In genomic region chr11:101863361-101863760, GRCh38 we compare ENCODE assay signal across 15 cellular contexts. TPM values are rescaled to one million over a fixed set of nuclear protein-coding genes. Genes with fewer than 3 reads are reported as not detected.
DNase-seq lines count a peak whose midpoint lies in the region; ATAC-seq and TF ChIP-seq lines count a peak whose summit lies in the region.
"Had no signal": no experiment of that assay in that cellular context is flagged by ENCODE, and none has a peak within 500 bp of the region (broad histone marks: within the 10 kb centered on the region; RNA-seq: fewer than 3 reads in every experiment).

No MANE protein-coding gene starts in this region.

- peaks cover 44% of the 10 kb centered on the region for H3K4me1 ChIP-seq in adipocyte (ENCODE audit: control insufficient read depth, insufficient read depth, low read length)
- no peaks in the 10 kb centered on the region for H3K4me1 ChIP-seq in mucosa of descending colon (ENCODE audit: low read depth)
- H3K4me1 ChIP-seq: colonic mucosa had no signal

- DNase-seq in HCEC 1CT (peak; percentile 82), adipocyte (ENCODE audit: low read depth) (peak; percentile 42), fibroblast of villous mesenchyme (ENCODE audit: low read depth) (peak; percentile 37), stromal cell of bone marrow (ENCODE audit: low read depth) (peak; percentile 21), mucosa of descending colon (no peak), inferior parietal cortex (ENCODE audit: extremely low spot score) (no peak), NCI-H82 treated with DMSO at 0.1 percent for 48 hours (lab: John Stamatoyannopoulos, UW; ENCODE audit: unreplicated experiment) (no peak)
- DNase-seq: activated CD4-positive, alpha-beta memory T cell treated with anti-CD3 and anti-CD28 coated beads, Interleukin-2, amount 10 ng/mL, durations not matched to agents 7 days and 5 days; activated gamma-delta T cell; colonic mucosa; heart left ventricle; stomach; T-helper 9 cell had no signal

- H3K9ac ChIP-seq in adipocyte (ENCODE audit: low read length) = peak overlapping the region; percentile 12
- H3K9ac ChIP-seq: KMS-11 had no signal

- no peak for TF ChIP-seq CTCF in fibroblast of villous mesenchyme (IDR thresholded peaks at IDR 0.05; ENCODE audit: insufficient read depth, low read depth, low read length)
- TF ChIP-seq CTCF in mucosa of descending colon (IDR thresholded peaks at IDR 0.05) = no peak

- intact Hi-C loops in mucosa of descending colon (cut with DNase I, micrococcal nuclease) = loop anchor here (5.0 to 10.0 kb wide), 2 partner anchors 81 to 149 kb away; no protein-coding TSS in a partner anchor

- H3K9me3 ChIP-seq in adipocyte (ENCODE audit: control insufficient read depth, low read length) (peaks cover 7% of the 10 kb centered on the region), mucosa of descending colon (no peaks in the 10 kb centered on the region)
- H3K9me3 ChIP-seq: colonic mucosa, stomach had no signal

- H3K4me3 ChIP-seq in adipocyte (ENCODE audit: low read length) (no peak overlapping the region), fibroblast of villous mesenchyme (ENCODE audit: low read depth, low read length) (no peak overlapping the region), mucosa of descending colon (no peak overlapping the region)
- H3K4me3 ChIP-seq: colonic mucosa, heart left ventricle, stomach had no signal

- H3K36me3 ChIP-seq in adipocyte (ENCODE audit: control insufficient read depth, insufficient read depth, low read length, severe bottlenecking) (no peaks in the 10 kb centered on the region), mucosa of descending colon (ENCODE audit: low read depth) (no peaks in the 10 kb centered on the region)
- H3K36me3 ChIP-seq: colonic mucosa, heart left ventricle, stomach had no signal

- H3K27me3 ChIP-seq in adipocyte (replicated peaks; ENCODE audit: control insufficient read depth, insufficient read depth, low read length) = no peaks in the 10 kb centered on the region
- H3K27me3 ChIP-seq: colonic mucosa, heart left ventricle, stomach had no signal

- no peak for ATAC-seq in mucosa of descending colon
- ATAC-seq: heart left ventricle had no signal

RNA-seq across cellular contexts. Expression of gene CEP126, which starts 51.4 kb away (rescaled TPM):
- total RNA-seq in fibroblast of villous mesenchyme = 0.97 and 2.2 TPM in 2 replicates
- total RNA-seq in mucosa of descending colon = 1 to 10 TPM; 3.7 to 7.4 (median 4.1) TPM

RNA-seq across cellular contexts. Expression of gene ANGPTL5, which starts 53.0 kb away (rescaled TPM):
- total RNA-seq in fibroblast of villous mesenchyme = not detected in 2 replicates
- under 1 TPM in 2 of 3 donors, not detected in 1; 0.16 to 0.46 TPM for total RNA-seq in mucosa of descending colon
- total RNA-seq: activated CD4-positive, alpha-beta memory T cell treated with anti-CD3 and anti-CD28 coated beads, Interleukin-2, amount 10 ng/mL, durations not matched to agents 7 days and 5 days; colonic mucosa; liver; stomach had no signal

Comparison
In these comparisons a context has a peak if more than half of its experiments do, and no peak if none do; other contexts are left out.
1. DNase-seq: peak in HCEC 1CT (single experiment), adipocyte (single experiment), fibroblast of villous mesenchyme (single experiment) and stromal cell of bone marrow (single experiment); none in mucosa of descending colon (0 of 3), inferior parietal cortex (single experiment) and NCI-H82 treated with DMSO at 0.1 percent for 48 hours (single experiment).